ENCODE assay signal across 20 cellular contexts in the genomic region with DNA sequence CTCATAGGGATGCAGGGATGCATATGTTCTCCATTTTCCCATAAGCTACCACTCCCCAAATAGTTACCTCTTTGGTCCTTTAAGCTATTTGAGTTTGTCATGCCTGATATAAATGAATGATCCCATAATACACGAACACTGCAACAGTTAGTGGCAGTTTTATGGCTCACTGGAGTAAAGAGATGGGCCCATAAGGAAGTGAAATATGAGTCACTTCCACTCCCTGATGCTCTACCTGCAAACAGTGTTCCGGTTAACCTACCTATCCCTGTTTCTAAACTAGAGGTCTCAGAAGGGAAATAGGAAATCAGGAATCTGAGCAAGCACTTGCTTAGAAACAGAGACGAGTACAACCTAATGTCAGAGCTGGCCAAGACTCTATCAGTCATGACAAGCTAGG.
A peak's percentile ranks its signal among the peaks of the same experiment; 100 is the strongest.
DNase-seq lines count a peak whose midpoint lies in the region; ATAC-seq, FAIRE-seq and TF ChIP-seq lines count a peak whose summit lies in the region.
"Had no signal": no experiment of that assay in that cellular context is flagged by ENCODE, and none has a peak within 500 bp of the region (broad histone marks: within the 10 kb centered on the region; RNA-seq: fewer than 3 reads in every experiment).

No MANE protein-coding gene starts in this region.

- POLR2A ChIA-PET in SK-N-SH (lab: Yijun Ruan, JAX): no interaction called here

- H3K9me2 ChIP-seq in SK-N-SH: no peaks in the 10 kb centered on the region

- 0 out of 3 replicates have a peak, but pooled peaks have one; percentile 36 for ATAC-seq in RWPE2 (ENCODE audit: low read depth)
- ATAC-seq in GM19397 (IDR thresholded peaks at IDR 0.05; ENCODE audit: unreplicated experiment): no peak
- ATAC-seq: body of pancreas, heart left ventricle, left ventricle myocardium superior had no signal

- TF ChIP-seq POLR2A in GM12891 (IDR thresholded peaks at IDR 0.05; ENCODE audit: low read depth, low read length) (no peak), esophagus squamous epithelium (IDR thresholded peaks at IDR 0.05) (no peak), sigmoid colon (IDR thresholded peaks at IDR 0.05) (no peak)

- H3F3A ChIP-seq in SK-N-SH (replicated peaks; ENCODE audit: insufficient read depth): peaks cover 26% of the 10 kb centered on the region

- H3K27me3 ChIP-seq in RWPE2 (ENCODE audit: insufficient read depth, poor library complexity, severe bottlenecking) (no peaks in the 10 kb centered on the region), esophagus squamous epithelium (no peaks in the 10 kb centered on the region), sigmoid colon (no peaks in the 10 kb centered on the region), SK-N-SH (ENCODE audit: insufficient read depth) (no peaks in the 10 kb centered on the region)
- H3K27me3 ChIP-seq: body of pancreas, heart left ventricle had no signal

- H2AFZ ChIP-seq in SK-N-SH (ENCODE audit: low read depth): no peak overlapping the region

- no peak overlapping the region for H3K4me2 ChIP-seq in SK-N-SH

- H3K27ac ChIP-seq in RWPE2 (ENCODE audit: poor library complexity, severe bottlenecking) (no peak overlapping the region), esophagus squamous epithelium (peak overlapping the region in 3 of 4 donors; percentile 71 to 81 (median 75)), sigmoid colon (peak overlapping the region; percentile 66 to 94 (median 79)), SK-N-SH (ENCODE audit: low read depth in 2 of 2, low read length in 1 of 2) (no peak overlapping the region; a peak in 1 of 4 replicates)
- H3K27ac ChIP-seq: body of pancreas had no signal

- intact Hi-C loops in esophagus squamous epithelium (cut with DNase I): no loop called here
- intact Hi-C loops in sigmoid colon (cut with DNase I): loop anchor here (5.0 kb wide), 2 partner anchors 36 to 66 kb away; no protein-coding TSS in a partner anchor

- H4K20me1 ChIP-seq in SK-N-SH (ENCODE audit: insufficient read depth): peaks cover 61% of the 10 kb centered on the region

- no peak for TF ChIP-seq CTCF in RWPE2 (IDR thresholded peaks at IDR 0.05; ENCODE audit: poor library complexity, severe bottlenecking)
- no peak for TF ChIP-seq CTCF in esophagus squamous epithelium (IDR thresholded peaks at IDR 0.05)
- no peak for TF ChIP-seq CTCF in sigmoid colon (IDR thresholded peaks at IDR 0.05)
- no peak for TF ChIP-seq CTCF in SK-N-SH (IDR thresholded peaks at IDR 0.05)

- peaks cover 97% of the 10 kb centered on the region for H3K79me2 ChIP-seq in SK-N-SH (ENCODE audit: insufficient read depth)

- no peak for TF ChIP-seq RAD21 in SK-N-SH (IDR thresholded peaks at IDR 0.05; ENCODE audit: low read length)

- WGBS in esophagus squamous epithelium, 2 donors: 56 to 73% methylated on average over 2 to 3 of the region's 3 CpGs
- 30 to 66% methylated on average over 3 of the region's 3 CpGs for WGBS in sigmoid colon, 2 donors
- 97% methylated on average over 3 of the region's 3 CpGs for WGBS in SK-N-SH (ENCODE audit: low lambda C conversion rate)

- no peaks in the 10 kb centered on the region for H3K36me3 ChIP-seq in RWPE2 (ENCODE audit: low read depth)
- no peaks in the 10 kb centered on the region for H3K36me3 ChIP-seq in esophagus squamous epithelium
- H3K36me3 ChIP-seq in sigmoid colon: peaks cover 0 to 14% (median 1%) of the 10 kb centered on the region in 4 donors
- peaks cover 50 to 52% of the 10 kb centered on the region in 2 experiments for H3K36me3 ChIP-seq in SK-N-SH (replicated peaks in 1 of 2; ENCODE audit: control insufficient read depth in 1 of 2, insufficient read depth in 2 of 2, low read length in 1 of 2)

- CTCF ChIA-PET in SK-N-SH (lab: Yijun Ruan, JAX): interaction anchor here (1.1 to 1.5 kb wide), 3 partner anchors 17 to 38 kb away, joined by 3 to 4 read pairs (median 3); no protein-coding TSS in a partner anchor

- H3K4me1 ChIP-seq in RWPE2 (ENCODE audit: insufficient read depth, poor library complexity, severe bottlenecking) (peaks cover 6% of the 10 kb centered on the region), esophagus squamous epithelium (peaks cover 16 to 64% (median 26%) of the 10 kb centered on the region in 3 donors), sigmoid colon (peaks cover 0 to 97% (median 88%) of the 10 kb centered on the region in 4 donors), SK-N-SH (ENCODE audit: control insufficient read depth in 1 of 2, insufficient read depth in 2 of 2, low read depth in 1 of 2, low read length in 1 of 2) (peaks cover 6 to 11% of the 10 kb centered on the region in 2 experiments; a peak in 3 of 4 replicates)

- no peak for TF ChIP-seq EP300 in sigmoid colon (IDR thresholded peaks at IDR 0.05)
- no peak for TF ChIP-seq EP300 in SK-N-SH (IDR thresholded peaks at IDR 0.05; ENCODE audit: borderline replicate concordance in 1 of 2, low read depth in 1 of 2, low read length in 1 of 2)

- no peak overlapping the region for H3K9ac ChIP-seq in SK-N-SH

- H3K9me3 ChIP-seq in RWPE2 (ENCODE audit: severe bottlenecking) (no peaks in the 10 kb centered on the region), esophagus squamous epithelium (no peaks in the 10 kb centered on the region), sigmoid colon (no peaks in the 10 kb centered on the region), SK-N-SH (no peaks in the 10 kb centered on the region)
- H3K9me3 ChIP-seq: body of pancreas, heart left ventricle had no signal

- DNase-seq in GM12891 (ENCODE audit: insufficient read length, low spot score) (no peak), RWPE2 (ENCODE audit: low spot score) (no peak), esophagus squamous epithelium (lab: John Stamatoyannopoulos, UW) (no peak), sigmoid colon (no peak), SKM-1 treated with dmso at 0.1 percent for 144 hours (lab: John Stamatoyannopoulos, UW; ENCODE audit: unreplicated experiment) (no peak), SK-N-SH (no peak), activated gamma-delta T cell (lab: John Stamatoyannopoulos, UW) (no peak)
- DNase-seq: activated CD4-positive, alpha-beta T cell treated with anti-CD3 and anti-CD28 coated beads for 48 hours; activated naive CD8-positive, alpha-beta T cell treated with anti-CD3 and anti-CD28 coated beads, Interleukin-2, amount 10 ng/mL, durations not matched to agents 7 days and 5 days; body of pancreas; CD4-positive, CD25-positive, alpha-beta regulatory T cell; heart left ventricle; Karpas-422; left ventricle myocardium superior; NCI-H1048; NCI-H187 treated with DMSO at 0.1 percent for 48 hours; posterior cingulate gyrus had no signal

- no peak for FAIRE-seq in GM12891 (lab: Jason Lieb, UNC)
- FAIRE-seq: colon, G401.6 had no signal

- H3K4me3 ChIP-seq in RWPE2 (ENCODE audit: severe bottlenecking) (no peak overlapping the region), esophagus squamous epithelium (no peak overlapping the region), sigmoid colon (no peak overlapping the region), SK-N-SH (ENCODE audit: low read depth in 2 of 2, low read length in 1 of 2) (no peak overlapping the region)
- H3K4me3 ChIP-seq: body of pancreas, heart left ventricle had no signal

TF ChIP-seq in GM12891, 5 proteins besides CTCF, POLR2A, EP300 and RAD21:
- no peak for TF ChIP-seq POLR2AphosphoS5 (IDR thresholded peaks at IDR 0.05; ENCODE audit: low read depth, low read length)
- no peak for TF ChIP-seq TAF1 (IDR thresholded peaks at IDR 0.05; ENCODE audit: low read depth, low read length)
- TF ChIP-seq POU2F2 (IDR thresholded peaks at IDR 0.05; ENCODE audit: low read depth, low read length): no peak
- TF ChIP-seq SPI1 (IDR thresholded peaks at IDR 0.05; ENCODE audit: low read depth, low read length): peak; percentile 35
- no peak for TF ChIP-seq PAX5 (IDR thresholded peaks at IDR 0.05; ENCODE audit: insufficient read depth, low read length, severe bottlenecking)

TF ChIP-seq in SK-N-SH, 30 proteins besides CTCF, POLR2A, EP300 and RAD21:
- TF ChIP-seq RFX5 (IDR thresholded peaks at IDR 0.05; ENCODE audit: low read length) (no peak), ELF1 (IDR thresholded peaks at IDR 0.05) (no peak), GABPA (IDR thresholded peaks at IDR 0.05; ENCODE audit: low read depth) (no peak), EZH2phosphoT487 (IDR thresholded peaks at IDR 0.05; ENCODE audit: borderline replicate concordance, low read depth) (no peak), FOXJ3 (CRISPR knock-in tag; IDR thresholded peaks at IDR 0.05) (no peak), MEF2A (IDR thresholded peaks at IDR 0.05; ENCODE audit: borderline replicate concordance, low read depth) (no peak), NRF1 (IDR thresholded peaks at IDR 0.05; ENCODE audit: low read depth, low read length) (no peak)
- TF ChIP-seq, protein P1, sequence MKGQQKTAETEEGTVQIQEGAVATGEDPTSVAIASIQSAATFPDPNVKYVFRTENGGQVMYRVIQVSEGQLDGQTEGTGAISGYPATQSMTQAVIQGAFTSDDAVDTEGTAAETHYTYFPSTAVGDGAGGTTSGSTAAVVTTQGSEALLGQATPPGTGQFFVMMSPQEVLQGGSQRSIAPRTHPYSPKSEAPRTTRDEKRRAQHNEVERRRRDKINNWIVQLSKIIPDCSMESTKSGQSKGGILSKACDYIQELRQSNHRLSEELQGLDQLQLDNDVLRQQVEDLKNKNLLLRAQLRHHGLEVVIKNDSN (IDR thresholded peaks at IDR 0.05; ENCODE audit: borderline replicate concordance, low read depth): no peak
- TF ChIP-seq, protein P2, sequence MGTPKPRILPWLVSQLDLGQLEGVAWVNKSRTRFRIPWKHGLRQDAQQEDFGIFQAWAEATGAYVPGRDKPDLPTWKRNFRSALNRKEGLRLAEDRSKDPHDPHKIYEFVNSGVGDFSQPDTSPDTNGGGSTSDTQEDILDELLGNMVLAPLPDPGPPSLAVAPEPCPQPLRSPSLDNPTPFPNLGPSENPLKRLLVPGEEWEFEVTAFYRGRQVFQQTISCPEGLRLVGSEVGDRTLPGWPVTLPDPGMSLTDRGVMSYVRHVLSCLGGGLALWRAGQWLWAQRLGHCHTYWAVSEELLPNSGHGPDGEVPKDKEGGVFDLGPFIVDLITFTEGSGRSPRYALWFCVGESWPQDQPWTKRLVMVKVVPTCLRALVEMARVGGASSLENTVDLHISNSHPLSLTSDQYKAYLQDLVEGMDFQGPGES (IDR thresholded peaks at IDR 0.05; ENCODE audit: low read depth, low read length): no peak

Comparison
In these comparisons a context has a peak if more than half of its experiments do, and no peak if none do; other contexts are left out.
1. H3K27ac ChIP-seq: peak in esophagus squamous epithelium (3 of 4) and sigmoid colon (4 of 4); none in RWPE2 (single experiment) and SK-N-SH (0 of 2).